ENCODE assay signal across 8 cellular contexts in the genomic region with DNA sequence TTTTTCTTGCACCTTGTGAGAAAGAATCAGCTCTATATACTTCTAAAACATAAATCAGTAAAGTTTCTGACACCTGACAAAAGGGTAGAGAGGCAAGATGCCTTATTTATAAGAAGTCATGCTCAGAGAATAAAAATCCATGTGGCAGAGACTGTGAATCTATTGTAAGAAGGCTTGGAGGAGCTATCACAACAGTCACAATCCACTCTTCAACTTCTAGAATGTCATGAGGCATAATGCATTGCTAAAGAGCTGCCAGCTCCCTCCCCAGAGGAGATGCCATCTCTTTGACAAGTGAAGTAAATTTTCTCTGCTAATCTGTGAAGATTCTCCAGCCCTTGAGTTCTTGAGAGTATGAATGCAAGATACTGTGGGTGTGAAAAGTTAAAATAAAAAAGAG.
"Had no signal": no experiment of that assay in that cellular context is flagged by ENCODE, and none has a peak within 500 bp of the region (broad histone marks: within the 10 kb centered on the region; RNA-seq: fewer than 3 reads in every experiment).

No MANE protein-coding gene starts in this region.

- ATAC-seq: GM23338, HCT116 had no signal

- H3K9ac ChIP-seq: GM23248 had no signal

- H3K36me3 ChIP-seq: HAP-1 had no signal

- H3K9me3 ChIP-seq: HAP-1 had no signal

- DNase-seq: GM23248, GOT3, H7, H9, HFFc6 had no signal

- H3K4me2 ChIP-seq: GM23338 had no signal

- H3K4me3 ChIP-seq: GM23248, GM23338, HAP-1 had no signal

- H3K27ac ChIP-seq: GM23248 had no signal

- H2AFZ ChIP-seq: GM23248, GM23338 had no signal
